ENCODE assay signal across 16 cellular contexts in genomic region chr9:125438506-125439433, GRCh38.
A peak's percentile ranks its signal among the peaks of the same experiment; 100 is the strongest.
DNase-seq lines count a peak whose midpoint lies in the region; FAIRE-seq and TF ChIP-seq lines count a peak whose summit lies in the region.
"Had no signal": no experiment of that assay in that cellular context is flagged by ENCODE, and none has a peak within 500 bp of the region (broad histone marks: within the 10 kb centered on the region; RNA-seq: fewer than 3 reads in every experiment).

No MANE protein-coding gene starts in this region.

- H3K4me1 Mint-ChIP-seq in CD14-positive monocyte: peaks cover 3% of the 10 kb centered on the region
- H3K4me1 Mint-ChIP-seq: CD8-positive, alpha-beta memory T cell had no signal

- H3K4me3 ChIP-seq in OCI-LY7 (ENCODE audit: low read depth, low read length, poor library complexity, severe bottlenecking) (no peak overlapping the region), endothelial cell of umbilical vein (replicated peaks in 1 of 3; ENCODE audit: insufficient read depth in 1 of 3, low read depth in 1 of 3, low read length in 3 of 3) (no peak overlapping the region), mesenchymal stem cell (ENCODE audit: insufficient read depth in 1 of 2, low read depth in 1 of 2, low read length in 2 of 2) (no peak overlapping the region)

- no peak for TF ChIP-seq CTCF in OCI-LY7 (conservative IDR thresholded peaks at IDR 0.05; ENCODE audit: low read length)
- TF ChIP-seq CTCF in endothelial cell of umbilical vein (IDR thresholded peaks at IDR 0.05; ENCODE audit: extremely low read depth in 1 of 2, insufficient read depth in 1 of 2, low read depth in 1 of 2, low read length in 2 of 2): no peak
- no peak for TF ChIP-seq CTCF in CD14-positive monocyte (IDR thresholded peaks at IDR 0.05)

- H3K27ac ChIP-seq in OCI-LY7 (ENCODE audit: low read depth, low read length, poor library complexity, severe bottlenecking) (no peak overlapping the region), endothelial cell of umbilical vein (ENCODE audit: insufficient read depth, low read depth, low read length) (no peak overlapping the region), mesenchymal stem cell (ENCODE audit: low read length, poor library complexity, severe bottlenecking) (no peak overlapping the region)

- CTCF ChIA-PET in OCI-LY7 (lab: Charles Lee; ENCODE audit: unreplicated experiment): no interaction called here
- CTCF ChIA-PET in endothelial cell of umbilical vein (lab: Charles Lee): no interaction called here

- H3K18ac ChIP-seq in mesenchymal stem cell (ENCODE audit: low read depth in 1 of 2, low read length in 2 of 2): no peak overlapping the region

- H3K36me3 Mint-ChIP-seq in CD14-positive monocyte: peaks cover 53 to 57% of the 10 kb centered on the region in 2 donors

- in situ Hi-C loops in G401 (cut with HindIII; ENCODE audit: low sequenced_read_pairs): no loop called here

- dilution Hi-C loops in endothelial cell of umbilical vein (cut with MboI; ENCODE audit: extremely low pct_ligation_motif_present, low sequenced_read_pairs): no loop called here

- H3K4me1 ChIP-seq in OCI-LY7 (ENCODE audit: insufficient read depth, low read length, poor library complexity, severe bottlenecking) (no peaks in the 10 kb centered on the region), endothelial cell of umbilical vein (ENCODE audit: control insufficient read depth, extremely low read depth, insufficient read depth, low read length) (no peaks in the 10 kb centered on the region), mesenchymal stem cell (ENCODE audit: control insufficient read depth, insufficient read depth, low read depth, low read length) (peaks cover 2% of the 10 kb centered on the region)

- H3K27ac Mint-ChIP-seq in CD14-positive monocyte: no peak overlapping the region
- H3K27ac Mint-ChIP-seq: HFFc6 had no signal

- peak; percentile 83 for DNase-seq in G401 (ENCODE audit: low spot score)
- no peak for DNase-seq in OCI-LY7 (ENCODE audit: low spot score)
- no peak for DNase-seq in endothelial cell of umbilical vein (ENCODE audit: low read depth, low spot score)
- peak; percentile 77 for DNase-seq in posterior vena cava (ENCODE audit: low spot score)
- DNase-seq in GDM1 (lab: John Stamatoyannopoulos, UW): no peak
- DNase-seq in mesenchymal stem cell: no peak
- DNase-seq in CD14-positive monocyte (ENCODE audit: low spot score): no peak
- DNase-seq: CD8-positive, alpha-beta memory T cell; DMS 273 treated with DMSO at 0.1 percent for 48 hours; GOT3; HFFc6; MV-4-11; NCI-H1436 treated with DMSO at 0.1 percent for 48 hours; NCI-H2081 treated with DMSO at 0.1 percent for 48 hours; NCI-H524; RPMI8226 had no signal

- no peak overlapping the region for H4K8ac ChIP-seq in mesenchymal stem cell (ENCODE audit: low read length)

- no peak overlapping the region for H3K14ac ChIP-seq in mesenchymal stem cell (ENCODE audit: low read length in 2 of 2)

- H3K9ac ChIP-seq in endothelial cell of umbilical vein (replicated peaks; ENCODE audit: extremely low read depth, insufficient read depth, low read length) (no peak overlapping the region), mesenchymal stem cell (ENCODE audit: low read length) (no peak overlapping the region)

- FAIRE-seq in endothelial cell of umbilical vein (lab: Jason Lieb, UNC): no peak

- no peak overlapping the region for H2BK120ac ChIP-seq in mesenchymal stem cell (ENCODE audit: low read depth, low read length)

- no peak overlapping the region for H3K4ac ChIP-seq in mesenchymal stem cell (ENCODE audit: low read depth in 1 of 2, low read length in 2 of 2)

- POLR2A ChIA-PET in OCI-LY7 (lab: Charles Lee) (interaction anchor here (1.5 kb wide), 1 partner anchor 9 kb away, joined by 3 read pairs; no protein-coding TSS in a partner anchor), endothelial cell of umbilical vein (lab: Charles Lee) (no interaction called here)

- intact Hi-C loops in OCI-LY7 (cut with micrococcal nuclease; ENCODE audit: unreplicated experiment): no loop called here
- intact Hi-C loops in endothelial cell of umbilical vein (cut with micrococcal nuclease): no loop called here
- intact Hi-C loops in posterior vena cava (cut with DNase I): no loop called here
- intact Hi-C loops in CD14-positive monocyte (cut with micrococcal nuclease): no loop called here

- H3K27me3 ChIP-seq in endothelial cell of umbilical vein (ENCODE audit: control insufficient read depth in 2 of 2, insufficient read depth in 2 of 2, low read length in 2 of 2): no peaks in the 10 kb centered on the region
- H3K27me3 ChIP-seq in mesenchymal stem cell (ENCODE audit: control insufficient read depth in 1 of 2, insufficient read depth in 1 of 2, low read length in 2 of 2): no peaks in the 10 kb centered on the region

- WGBS in mesenchymal stem cell: 95% methylated on average over 32 of the region's 32 CpGs

- no peak overlapping the region for H3K23ac ChIP-seq in mesenchymal stem cell (ENCODE audit: low read length in 2 of 2)

- H3K79me2 ChIP-seq in OCI-LY7 (ENCODE audit: insufficient read depth, low read depth, low read length): no peaks in the 10 kb centered on the region
- H3K79me2 ChIP-seq in endothelial cell of umbilical vein (ENCODE audit: control insufficient read depth, insufficient read depth, low read length): no peaks in the 10 kb centered on the region

- no peak overlapping the region for H4K91ac ChIP-seq in mesenchymal stem cell (ENCODE audit: low read length)

- H2BK12ac ChIP-seq in mesenchymal stem cell (ENCODE audit: low read length in 2 of 2): no peak overlapping the region

- H3K9me1 ChIP-seq in endothelial cell of umbilical vein (replicated peaks; ENCODE audit: control insufficient read depth, extremely low read depth, insufficient read depth, low read length): no peaks in the 10 kb centered on the region

- no peak overlapping the region for H2AK5ac ChIP-seq in mesenchymal stem cell (ENCODE audit: low read length, severe bottlenecking)

- no peaks in the 10 kb centered on the region for H3K9me3 ChIP-seq in OCI-LY7 (ENCODE audit: low read length)
- H3K9me3 ChIP-seq in endothelial cell of umbilical vein (replicated peaks; ENCODE audit: control insufficient read depth, insufficient read depth, low read length): no peaks in the 10 kb centered on the region
- no peaks in the 10 kb centered on the region for H3K9me3 ChIP-seq in mesenchymal stem cell (ENCODE audit: control insufficient read depth, low read length)

- H3K4me3 Mint-ChIP-seq in CD14-positive monocyte: no peak overlapping the region
- H3K4me3 Mint-ChIP-seq: CD8-positive, alpha-beta memory T cell; HFFc6 had no signal

- H3K9me2 ChIP-seq in OCI-LY7 (ENCODE audit: insufficient read depth, low read length): no peaks in the 10 kb centered on the region

- H3K27me3 Mint-ChIP-seq in CD14-positive monocyte (ENCODE audit: low read depth in 3 of 3): peaks cover 0 to 4% (median 0%) of the 10 kb centered on the region in 3 donors

- BruUV-seq in OCI-LY7 (replicated peaks; lab: Mats Ljungman, UMichigan) (TSS peak; percentile 60), endothelial cell of umbilical vein (replicated peaks; lab: Mats Ljungman, UMichigan) (TSS peak; percentile 17)

- H3K9me3 Mint-ChIP-seq in CD14-positive monocyte: no peaks in the 10 kb centered on the region
- H3K9me3 Mint-ChIP-seq: CD8-positive, alpha-beta memory T cell; HFFc6 had no signal

- no peaks in the 10 kb centered on the region for H4K20me1 ChIP-seq in OCI-LY7 (ENCODE audit: insufficient read depth, low read length)
- no peaks in the 10 kb centered on the region for H4K20me1 ChIP-seq in endothelial cell of umbilical vein (replicated peaks; ENCODE audit: control insufficient read depth, extremely low read depth, insufficient read depth, low read length)

- H2AFZ ChIP-seq in OCI-LY7 (ENCODE audit: low read length) (no peak overlapping the region), endothelial cell of umbilical vein (ENCODE audit: low read depth, low read length) (no peak overlapping the region), mesenchymal stem cell (ENCODE audit: low read depth, low read length) (no peak overlapping the region)

- H3K36me3 ChIP-seq in OCI-LY7 (ENCODE audit: insufficient read depth, low read length) (no peaks in the 10 kb centered on the region; the same call in 1 of the 2 replicates), endothelial cell of umbilical vein (ENCODE audit: control insufficient read depth in 2 of 2, extremely low read depth in 1 of 2, insufficient read depth in 2 of 2, low read length in 2 of 2) (peaks cover 0 to 5% of the 10 kb centered on the region in 2 experiments), mesenchymal stem cell (ENCODE audit: control insufficient read depth in 1 of 2, insufficient read depth in 2 of 2, low read depth in 1 of 2, low read length in 2 of 2) (peaks cover 47 to 62% of the 10 kb centered on the region in 2 experiments)

- no peak overlapping the region for H2BK15ac ChIP-seq in mesenchymal stem cell (ENCODE audit: low read depth, poor library complexity, severe bottlenecking)

- H3K4me2 ChIP-seq in OCI-LY7 (ENCODE audit: low read length) (no peak overlapping the region), endothelial cell of umbilical vein (ENCODE audit: insufficient read depth, low read length) (no peak overlapping the region), mesenchymal stem cell (ENCODE audit: low read length, poor library complexity, severe bottlenecking) (no peak overlapping the region)

- H2BK5ac ChIP-seq in mesenchymal stem cell (ENCODE audit: low read depth, low read length, poor library complexity, severe bottlenecking): no peak overlapping the region

- no peak for TF ChIP-seq POLR2A in endothelial cell of umbilical vein (IDR thresholded peaks at IDR 0.05; ENCODE audit: low read depth, low read length)

- no peaks in the 10 kb centered on the region for H3K79me1 ChIP-seq in mesenchymal stem cell (replicated peaks; ENCODE audit: low read length, poor library complexity, severe bottlenecking)

TF ChIP-seq in endothelial cell of umbilical vein, 7 proteins besides CTCF, POLR2A, EP300 and RAD21:
- TF ChIP-seq GATA2 (IDR thresholded peaks at IDR 0.05; ENCODE audit: insufficient read depth, insufficient read length, low read depth, low read length) (no peak), POLR2AphosphoS5 (IDR thresholded peaks at IDR 0.05; ENCODE audit: insufficient read depth, low read depth, low read length) (no peak), FOS (IDR thresholded peaks at IDR 0.05; ENCODE audit: borderline replicate concordance, insufficient read depth, low read length) (no peak), EZH2 (IDR thresholded peaks at IDR 0.05; ENCODE audit: borderline replicate concordance, low read depth, low read length, severe bottlenecking) (no peak), MYC (IDR thresholded peaks at IDR 0.05; ENCODE audit: low read depth, low read length) (no peak), JUN (IDR thresholded peaks at IDR 0.05; ENCODE audit: borderline replicate concordance, insufficient read depth, insufficient read length, low read depth) (no peak)
- TF ChIP-seq, protein P1, sequence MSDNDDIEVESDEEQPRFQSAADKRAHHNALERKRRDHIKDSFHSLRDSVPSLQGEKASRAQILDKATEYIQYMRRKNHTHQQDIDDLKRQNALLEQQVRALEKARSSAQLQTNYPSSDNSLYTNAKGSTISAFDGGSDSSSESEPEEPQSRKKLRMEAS (IDR thresholded peaks at IDR 0.05; ENCODE audit: insufficient read depth, insufficient read length): no peak

Comparison
In these comparisons a context has a peak if more than half of its experiments do, and no peak if none do; other contexts are left out.
1. DNase-seq: peak in G401 (single experiment) and posterior vena cava (single experiment); none in OCI-LY7 (single experiment), endothelial cell of umbilical vein (single experiment), GDM1 (single experiment), mesenchymal stem cell (single experiment) and CD14-positive monocyte (single experiment).